ENCODE assay signal across 9 cellular contexts in genomic region chr5:101035425-101035824, GRCh38.
"Had no signal": no experiment of that assay in that cellular context is flagged by ENCODE, and none has a peak within 500 bp of the region (broad histone marks: within the 10 kb centered on the region; RNA-seq: fewer than 3 reads in every experiment).

No MANE protein-coding gene starts in this region.

- H3K27ac Mint-ChIP-seq: GM23338, H9, HFFc6 had no signal

- ATAC-seq: GM23338 had no signal

- H2AFZ ChIP-seq: GM23338 had no signal

- H3K4me3 ChIP-seq: GM23338 had no signal

- H3K9ac ChIP-seq: KMS-11 had no signal

- H3K4me1 Mint-ChIP-seq: GM23338, H9 had no signal

- FAIRE-seq: H1, H54 had no signal

- H3K27ac ChIP-seq: HL-60, KMS-11 had no signal

- H3K4me2 ChIP-seq: GM23338, KMS-11 had no signal

- H3K4me3 Mint-ChIP-seq: GM23338, H9, HFFc6 had no signal

- DNase-seq: H9, HCEC 1CT, HFFc6, KBM-7 had no signal
